In genomic region chr11:697811-698311, GRCh38 we compare ENCODE assay signal across 9 cellular contexts. TPM values are rescaled to one million over a fixed set of nuclear protein-coding genes. Genes with fewer than 3 reads are reported as not detected.
DNase-seq lines count a peak whose midpoint lies in the region; ATAC-seq and TF ChIP-seq lines count a peak whose summit lies in the region.
"Had no signal": no experiment of that assay in that cellular context is flagged by ENCODE, and none has a peak within 500 bp of the region (broad histone marks: within the 10 kb centered on the region; RNA-seq: fewer than 3 reads in every experiment).

No MANE protein-coding gene starts in this region.

- in situ Hi-C loops in mammary epithelial cell (cut with MboI; ENCODE audit: low sequenced_read_pairs in 2 of 2), result no loop called here

- dilution Hi-C loops in mammary epithelial cell (cut with HindIII; ENCODE audit: low sequenced_read_pairs), result no loop called here

- H3K9me3 ChIP-seq in CD4-positive, CD25-positive, alpha-beta regulatory T cell (ENCODE audit: control insufficient read depth in 2 of 2, low read length in 2 of 2), result no peaks in the 10 kb centered on the region
- no peaks in the 10 kb centered on the region for H3K9me3 ChIP-seq in mammary epithelial cell (replicated peaks; ENCODE audit: insufficient read depth, low read length)

- TSS peak; percentile 8 for BruUV-seq in mammary epithelial cell (replicated peaks; lab: Mats Ljungman, UMichigan)

- H4K20me1 ChIP-seq in mammary epithelial cell (ENCODE audit: insufficient read depth, low read length), result no peaks in the 10 kb centered on the region

- CTCF ChIA-PET in mammary epithelial cell (lab: Charles Lee; ENCODE audit: low non-redundant PET), result interaction anchor here (0.6 kb wide), 1 partner anchor 86 kb away, joined by 7 read pairs; no protein-coding TSS in a partner anchor

- no peak overlapping the region for H3K27ac ChIP-seq in CD4-positive, CD25-positive, alpha-beta regulatory T cell (ENCODE audit: insufficient read depth, low read length, poor library complexity, severe bottlenecking)
- peak overlapping the region; percentile 97 for H3K27ac ChIP-seq in mammary epithelial cell (ENCODE audit: insufficient read depth, low read depth, low read length)

- peak overlapping the region; percentile 50 to 97 (median 68) for H3K4me3 Mint-ChIP-seq in CD4-positive, CD25-positive, alpha-beta regulatory T cell
- H3K4me3 Mint-ChIP-seq in natural killer cell, result peak overlapping the region; percentile 50

- intact Hi-C loops in mammary epithelial cell (cut with micrococcal nuclease), result loop anchor here (1.0 to 10.0 kb wide), 4 partner anchors 7 to 357 kb away; no protein-coding TSS in a partner anchor
- intact Hi-C loops in natural killer cell (cut with micrococcal nuclease), result loop anchor here (2.0 kb wide), 1 partner anchor 25 kb away; no protein-coding TSS in a partner anchor

- H3K4me1 ChIP-seq in CD4-positive, CD25-positive, alpha-beta regulatory T cell (ENCODE audit: control insufficient read depth, insufficient read depth, low read length, poor library complexity, severe bottlenecking), result peaks cover 23% of the 10 kb centered on the region
- peaks cover 53% of the 10 kb centered on the region for H3K4me1 ChIP-seq in mammary epithelial cell (ENCODE audit: insufficient read depth, low read length)

- peak overlapping the region; percentile 63 to 86 (median 64) for H3K27ac Mint-ChIP-seq in CD4-positive, CD25-positive, alpha-beta regulatory T cell
- H3K27ac Mint-ChIP-seq in natural killer cell, result peak overlapping the region; percentile 45 to 90

- peak overlapping the region; percentile 15 for H2AFZ ChIP-seq in mammary epithelial cell (ENCODE audit: low read depth, low read length)

- no peaks in the 10 kb centered on the region for H3K27me3 Mint-ChIP-seq in CD4-positive, CD25-positive, alpha-beta regulatory T cell
- no peaks in the 10 kb centered on the region for H3K27me3 Mint-ChIP-seq in natural killer cell (ENCODE audit: low read depth in 2 of 2)

- peak overlapping the region; percentile 63 for H3K9ac ChIP-seq in mammary epithelial cell (ENCODE audit: insufficient read depth, low read length)

- no peaks in the 10 kb centered on the region for H3K27me3 ChIP-seq in CD4-positive, CD25-positive, alpha-beta regulatory T cell (ENCODE audit: control insufficient read depth, insufficient read depth, low read length)
- H3K27me3 ChIP-seq in mammary epithelial cell (ENCODE audit: insufficient read depth, low read length), result no peaks in the 10 kb centered on the region

- peaks cover 0 to 29% (median 17%) of the 10 kb centered on the region in 4 donors for H3K4me1 Mint-ChIP-seq in CD4-positive, CD25-positive, alpha-beta regulatory T cell
- H3K4me1 Mint-ChIP-seq in natural killer cell, result peaks cover 10 to 33% of the 10 kb centered on the region in 2 donors

- 11% methylated on average over 9 of the region's 11 CpGs for WGBS in mammary epithelial cell (ENCODE audit: low coverage, missing lambda C conversion rate)

- no peaks in the 10 kb centered on the region for H3K36me3 Mint-ChIP-seq in CD4-positive, CD25-positive, alpha-beta regulatory T cell
- no peaks in the 10 kb centered on the region for H3K36me3 Mint-ChIP-seq in natural killer cell

- H3K4me3 ChIP-seq in CD4-positive, CD25-positive, alpha-beta regulatory T cell (ENCODE audit: low read depth, low read length), result no peak overlapping the region
- peak overlapping the region in 2 of 3 experiments; percentile 2 to 30 for H3K4me3 ChIP-seq in mammary epithelial cell (replicated peaks in 1 of 3; ENCODE audit: insufficient read depth in 1 of 3, low read depth in 2 of 3, low read length in 3 of 3)

- H3K9me3 Mint-ChIP-seq in CD4-positive, CD25-positive, alpha-beta regulatory T cell, result no peaks in the 10 kb centered on the region
- no peaks in the 10 kb centered on the region for H3K9me3 Mint-ChIP-seq in natural killer cell

- peaks cover 61% of the 10 kb centered on the region for H3K79me2 ChIP-seq in mammary epithelial cell (ENCODE audit: insufficient read depth, low read length)

- no peak for DNase-seq in CD4-positive, CD25-positive, alpha-beta regulatory T cell
- peak; percentile 72 for DNase-seq in LHCN-M2 (ENCODE audit: low read depth)
- peak; percentile 71 for DNase-seq in mammary epithelial cell
- DNase-seq in natural killer cell, result no peak
- DNase-seq in activated CD4-positive, CD25-positive, alpha-beta regulatory T cell treated with anti-CD3 and anti-CD28 coated beads, Interleukin-2, amount 50 U/mL, for 72 hours, result no peak
- DNase-seq in 8988T, result no peak
- no peak for DNase-seq in iPS-NIHi7 (ENCODE audit: extremely low spot score)
- no peak for DNase-seq in activated T-cell treated with anti-CD3 and anti-CD28 coated beads, Interleukin-2, amount 50 U/mL, for 1 hour
- DNase-seq: NCI-H1417 had no signal

- H3K4me2 ChIP-seq in mammary epithelial cell (ENCODE audit: insufficient read depth, low read depth, low read length), result peak overlapping the region; percentile 70

- TF ChIP-seq CTCF in mammary epithelial cell (conservative IDR thresholded peaks at IDR 0.05 in 1 of 2, IDR thresholded peaks at IDR 0.05 in 1 of 2; ENCODE audit: extremely low read depth in 1 of 2, insufficient read depth in 1 of 2, low read depth in 1 of 2, low read length in 2 of 2) (no peak), natural killer cell (IDR thresholded peaks at IDR 0.05) (no peak)

- no peak for ATAC-seq in CD4-positive, CD25-positive, alpha-beta regulatory T cell (ENCODE audit: low read depth in 2 of 2)
- ATAC-seq in natural killer cell, result no peak

- H3K36me3 ChIP-seq in CD4-positive, CD25-positive, alpha-beta regulatory T cell (ENCODE audit: control insufficient read depth, insufficient read depth, low read length), result no peaks in the 10 kb centered on the region
- no peaks in the 10 kb centered on the region for H3K36me3 ChIP-seq in mammary epithelial cell (ENCODE audit: insufficient read depth, low read length)

RNA-seq across cellular contexts. Expression of gene TMEM80, which starts 2.2 kb away (rescaled TPM):
- 26.3 TPM for total RNA-seq in CD4-positive, CD25-positive, alpha-beta regulatory T cell
- polyA plus RNA-seq in CD4-positive, CD25-positive, alpha-beta regulatory T cell, result 10 to 100 TPM; 24.5 to 35.0 (median 27.0) TPM
- 26.2 and 30.3 TPM in 2 replicates for total RNA-seq in LHCN-M2 (2014; rRNA removed)
- polyA plus RNA-seq in LHCN-M2 (2012), result 22.2 TPM
- total RNA-seq in mammary epithelial cell, result 10 to 100 TPM; 10.0 to 22.5 TPM
- 9.6 TPM for polyA plus RNA-seq in mammary epithelial cell
- polyA minus RNA-seq in mammary epithelial cell, result 1.6 TPM
- total RNA-seq in natural killer cell, result 10 to 100 TPM; 17.8 to 42.1 (median 33.0) TPM

RNA-seq across cellular contexts. Expression of gene DEAF1, which starts 2.8 kb away (rescaled TPM):
- total RNA-seq in CD4-positive, CD25-positive, alpha-beta regulatory T cell, result 84.1 TPM
- 10 to 100 TPM; 33.5 to 46.5 (median 37.4) TPM for polyA plus RNA-seq in CD4-positive, CD25-positive, alpha-beta regulatory T cell
- total RNA-seq in LHCN-M2 (2014; rRNA removed) (30.2 and 39.4 TPM in 2 replicates), mammary epithelial cell (10 to 100 TPM; 31.2 to 32.0 TPM), natural killer cell (10 to 100 TPM; 25.9 to 26.9 (median 26.8) TPM)
- 26.4 TPM for polyA plus RNA-seq in LHCN-M2 (2012)
- 15.2 TPM for polyA plus RNA-seq in mammary epithelial cell
- polyA minus RNA-seq in mammary epithelial cell, result 28.2 TPM

RNA-seq across cellular contexts. Expression of gene EPS8L2, which starts 8.2 kb away (rescaled TPM):
- total RNA-seq in CD4-positive, CD25-positive, alpha-beta regulatory T cell, result 11.2 TPM
- 10 to 100 TPM; 17.4 to 19.4 (median 18.3) TPM for polyA plus RNA-seq in CD4-positive, CD25-positive, alpha-beta regulatory T cell
- total RNA-seq in LHCN-M2 (2014; rRNA removed) (10.9 and 16.9 TPM in 2 replicates), mammary epithelial cell (100 to 1,000 TPM; 202 to 214 TPM), natural killer cell (10 to 100 TPM in 1 of 3 donors, 1 to 10 TPM in 2; 6.9 to 10.9 (median 9.3) TPM)
- polyA plus RNA-seq in LHCN-M2 (2012), result 20.4 TPM
- polyA plus RNA-seq in mammary epithelial cell, result 140 TPM
- polyA minus RNA-seq in mammary epithelial cell, result 75.0 TPM

RNA-seq across cellular contexts. Expression of gene TALDO1, which starts 49.4 kb away (rescaled TPM):
- total RNA-seq in CD4-positive, CD25-positive, alpha-beta regulatory T cell, result 68.3 TPM
- 100 to 1,000 TPM; 227 to 274 (median 240) TPM for polyA plus RNA-seq in CD4-positive, CD25-positive, alpha-beta regulatory T cell
- total RNA-seq in LHCN-M2 (2014; rRNA removed) (125 and 128 TPM in 2 replicates), mammary epithelial cell (100 to 1,000 TPM; 102 to 140 TPM), natural killer cell (10 to 100 TPM; 46.1 to 94.8 (median 55.4) TPM)
- 261 TPM for polyA plus RNA-seq in LHCN-M2 (2012)
- polyA plus RNA-seq in mammary epithelial cell, result 142 TPM
- polyA minus RNA-seq in mammary epithelial cell, result 102 TPM

Comparison
In these comparisons a context has a peak if more than half of its experiments do, and no peak if none do; other contexts are left out.
1. DNase-seq: peak in LHCN-M2 (single experiment) and mammary epithelial cell (single experiment); none in CD4-positive, CD25-positive, alpha-beta regulatory T cell (0 of 3), natural killer cell (single experiment), activated CD4-positive, CD25-positive, alpha-beta regulatory T cell treated with anti-CD3 and anti-CD28 coated beads, Interleukin-2, amount 50 U/mL, for 72 hours (single experiment), 8988T (single experiment), iPS-NIHi7 (single experiment) and activated T-cell treated with anti-CD3 and anti-CD28 coated beads, Interleukin-2, amount 50 U/mL, for 1 hour (single experiment).
2. RNA of gene EPS8L2, which starts 8.2 kb away (total RNA-seq): 202 to 214 TPM in mammary epithelial cell; 11.2 TPM in CD4-positive, CD25-positive, alpha-beta regulatory T cell (single experiment), 10.9 to 16.9 TPM in LHCN-M2 and 6.9 to 10.9 TPM in natural killer cell; every median in the first group is over 10 times any median in the second.